In the genomic region with DNA sequence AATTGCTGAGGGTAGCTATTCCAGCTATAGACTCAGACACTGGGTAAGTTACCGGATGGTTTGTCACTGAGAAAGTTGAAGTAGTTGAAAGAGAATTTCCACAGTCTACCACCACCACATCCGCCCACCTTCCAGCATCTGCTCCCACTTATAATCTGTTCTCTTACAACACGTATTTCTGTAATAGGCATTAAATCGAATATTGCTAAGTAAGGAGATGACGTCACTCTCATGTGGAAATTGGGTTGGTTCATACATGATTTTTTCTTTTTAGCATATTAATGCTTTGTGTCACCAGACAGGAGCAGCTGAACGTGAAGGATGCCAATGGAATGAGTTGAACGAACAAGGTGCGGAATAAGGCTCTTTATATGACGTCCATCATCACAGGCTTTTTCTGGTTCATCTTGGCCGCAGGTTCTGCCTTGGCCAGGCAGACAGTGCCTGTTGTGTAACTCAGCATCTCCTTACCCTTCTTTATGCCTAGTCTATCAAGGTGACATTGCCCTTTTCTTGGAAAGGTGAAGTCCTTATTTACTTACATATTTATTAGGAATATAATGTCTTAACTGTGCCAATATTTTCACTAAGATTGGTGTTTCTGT, we compare ENCODE assay signal across 15 cellular contexts. TPM values are rescaled to one million over a fixed set of nuclear protein-coding genes. Genes with fewer than 3 reads are reported as not detected.
DNase-seq lines count a peak whose midpoint lies in the region; TF ChIP-seq lines count a peak whose summit lies in the region.
"Had no signal": no experiment of that assay in that cellular context is flagged by ENCODE, and none has a peak within 500 bp of the region (broad histone marks: within the 10 kb centered on the region; RNA-seq: fewer than 3 reads in every experiment).

No MANE protein-coding gene starts in this region.

- CTCF ChIA-PET in A673 (lab: Charles Lee): interaction anchor here (0.9 to 2.0 kb wide), 2 partner anchors 10 to 36 kb away, joined by 4 to 6 read pairs; no protein-coding TSS in a partner anchor

- POLR2A ChIA-PET in A673 (lab: Charles Lee; ENCODE audit: low non-redundant PET): no interaction called here

- DNase-seq in A673 (ENCODE audit: low spot score) (peak; percentile 27), dorsolateral prefrontal cortex (peak in 2 of 10 donors; percentile 29 to 57), inferior parietal cortex (ENCODE audit: extremely low spot score) (peak; percentile 50), DMS153 (lab: John Stamatoyannopoulos, UW) (no peak), lower leg skin (ENCODE audit: low spot score in 2 of 2) (no peak)
- DNase-seq in stimulated activated CD4-positive, alpha-beta T cell treated with anti-CD3 and anti-CD28 coated beads, Interleukin-4, amount 100 ng/mL, for 1 hour: no peak
- DNase-seq in stimulated activated CD4-positive, alpha-beta T cell treated with anti-CD3 and anti-CD28 coated beads, Interleukin-12 subunit alpha, Interleukin-12 subunit beta, amount 100 ng/mL, for 4 hours: no peak
- DNase-seq: Kasumi-1, MM.1S, NCI-H1092, NCI-H146, NCI-H2029 treated with DMSO at 0.1 percent for 48 hours, NCI-H526 treated with DMSO at 0.1 percent for 48 hours, PC-9 had no signal

- intact Hi-C loops in A673 (cut with micrococcal nuclease; ENCODE audit: unreplicated experiment) (loop anchor here (5.0 to 10.0 kb wide), 3 partner anchors 356 to 786 kb away; no protein-coding TSS in a partner anchor), dorsolateral prefrontal cortex (cut with DNase I) (loop anchor here (5.0 to 10.0 kb wide), 4 partner anchors 138 to 218 kb away; no protein-coding TSS in a partner anchor), lower leg skin (cut with DNase I; ENCODE audit: low total_unique reads) (no loop called here)

- H3K27me3 ChIP-seq in A673 (replicated peaks; ENCODE audit: insufficient read depth, low read depth, low read length, poor library complexity) (no peaks in the 10 kb centered on the region), BLaER1 (no peaks in the 10 kb centered on the region), dorsolateral prefrontal cortex (no peaks in the 10 kb centered on the region)

- peaks cover 47% of the 10 kb centered on the region for H4K20me1 ChIP-seq in BLaER1

- no peaks in the 10 kb centered on the region for H3K9me3 ChIP-seq in A673 (ENCODE audit: low read depth, low read length, poor library complexity, severe bottlenecking)
- 0 out of 2 replicates have a peak, but pooled peaks cover 5% of the 10 kb centered on the region for H3K9me3 ChIP-seq in BLaER1

- no TSS peak for BruUV-seq in A673 (replicated peaks; lab: Mats Ljungman, UMichigan)

- H3K4me3 ChIP-seq in A673 (ENCODE audit: low read depth, low read length, poor library complexity, severe bottlenecking): no peak overlapping the region
- H3K4me3 ChIP-seq in BLaER1: peak overlapping the region; percentile 40; the same call in 1 of the 2 replicates
- H3K4me3 ChIP-seq in dorsolateral prefrontal cortex: no peak overlapping the region
- H3K4me3 ChIP-seq in lower leg skin (ENCODE audit: low read depth, poor library complexity, severe bottlenecking): no peak overlapping the region
- H3K4me3 ChIP-seq: PC-9 had no signal

- H3K4me2 ChIP-seq in BLaER1: peak overlapping the region; percentile 67
- H3K4me2 ChIP-seq: PC-9 had no signal

- H3K36me3 ChIP-seq in A673 (ENCODE audit: insufficient read depth, low read length, poor library complexity, severe bottlenecking): peaks cover 14% of the 10 kb centered on the region
- H3K36me3 ChIP-seq in BLaER1: peaks cover 63% of the 10 kb centered on the region

- peaks cover 52% of the 10 kb centered on the region for H3K4me1 ChIP-seq in A673 (ENCODE audit: insufficient read depth, low read length, poor library complexity, severe bottlenecking)
- H3K4me1 ChIP-seq in BLaER1: peaks cover 60% of the 10 kb centered on the region

- TF ChIP-seq CTCF in A673 (conservative IDR thresholded peaks at IDR 0.05; ENCODE audit: low read depth, low read length) (no peak), dorsolateral prefrontal cortex (IDR thresholded peaks at IDR 0.05 in 54 of 56, conservative IDR thresholded peaks at IDR 0.05 in 2 of 56; ENCODE audit: low read depth in 1 of 56, partially characterized antibody in 56 of 56) (no peak), lower leg skin (IDR thresholded peaks at IDR 0.05) (no peak)

- 90 to 92% methylated on average over 10 of the region's 10 CpGs for WGBS in lower leg skin, 2 donors

- H3K27ac ChIP-seq in A673 (ENCODE audit: low read depth, low read length, poor library complexity, severe bottlenecking) (no peak overlapping the region), BLaER1 (peak overlapping the region; percentile 69), dorsolateral prefrontal cortex (peak overlapping the region in 41 of 59 donors; percentile 1 to 72 (median 42))
- H3K27ac ChIP-seq: PC-9 had no signal

- H3K9ac ChIP-seq in BLaER1: no peak overlapping the region

- no peak for TF ChIP-seq POLR2A in lower leg skin (IDR thresholded peaks at IDR 0.05)

RNA-seq across cellular contexts. Expression of a gene that starts 45.9 kb away (rescaled TPM):
- 14.1 and 14.8 TPM in 2 replicates for total RNA-seq in A673 (2021)
- 10 to 100 TPM in 118 of 120 experiments, 1 to 10 TPM in 2; 9.8 to 24.5 (median 14.2) TPM for total RNA-seq in dorsolateral prefrontal cortex
- total RNA-seq in lower leg skin: 10 to 100 TPM; 11.1 to 18.0 (median 14.7) TPM

Comparison
In these comparisons a context has a peak if more than half of its experiments do, and no peak if none do; other contexts are left out.
1. DNase-seq: peak in A673 (single experiment) and inferior parietal cortex (single experiment); none in stimulated activated CD4-positive, alpha-beta T cell treated with anti-CD3 and anti-CD28 coated beads, Interleukin-4, amount 100 ng/mL, for 1 hour (single experiment), DMS153 (single experiment), stimulated activated CD4-positive, alpha-beta T cell treated with anti-CD3 and anti-CD28 coated beads, Interleukin-12 subunit alpha, Interleukin-12 subunit beta, amount 100 ng/mL, for 4 hours (single experiment) and lower leg skin (0 of 2).